24 cellular contexts compared by ENCODE assay signal in the genomic region with DNA sequence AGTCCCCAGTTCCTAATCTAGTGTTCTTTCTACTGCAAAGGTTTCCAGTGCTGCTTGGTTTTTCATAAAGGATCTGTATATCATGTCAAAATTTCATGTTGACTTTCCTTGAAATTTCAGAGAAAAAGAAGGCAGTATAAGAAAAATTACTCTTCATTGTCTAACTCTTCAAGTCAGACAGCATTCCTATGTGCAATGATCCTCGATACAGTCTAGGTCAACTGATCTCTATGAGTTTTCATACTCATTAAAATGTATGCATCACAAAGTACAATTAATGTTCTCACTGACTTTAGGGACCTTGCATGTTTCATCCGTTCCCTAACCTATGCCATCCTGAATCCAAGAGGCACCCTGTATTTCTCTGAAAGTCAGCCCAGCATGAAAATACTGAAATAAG.
"Had no signal": no experiment of that assay in that cellular context is flagged by ENCODE, and none has a peak within 500 bp of the region (broad histone marks: within the 10 kb centered on the region; RNA-seq: fewer than 3 reads in every experiment).

No MANE protein-coding gene starts in this region.

- H3K4me1 Mint-ChIP-seq: activated B cell treated with CpG ODN at 0.5 μM for 24 hours; activated T-helper 17 cell treated with anti-CD3 and anti-CD28 coated beads, Interleukin-2, amount 50 U/mL, for 72 hours had no signal

- H3K27me3 ChIP-seq: cardiac muscle cell, colonic mucosa, dorsolateral prefrontal cortex, gastroesophageal sphincter, hepatocyte, spleen, transverse colon had no signal

- H3K4me1 ChIP-seq: colonic mucosa, lower lobe of right lung, spleen had no signal

- H3K4me3 Mint-ChIP-seq: activated B cell treated with CpG ODN at 0.5 μM for 24 hours; activated CD8-positive, alpha-beta T cell treated with anti-CD3 and anti-CD28 coated beads for 36 hours; activated naive CD4-positive, alpha-beta T cell treated with anti-CD3 and anti-CD28 coated beads, Interleukin-2, amount 50 U/mL, for 24 hours; activated T-cell treated with anti-CD3 and anti-CD28 coated beads, Interleukin-2, amount 50 U/mL, for 4 hours; activated T-helper 17 cell treated with anti-CD3 and anti-CD28 coated beads, Interleukin-2, amount 50 U/mL, for 72 hours; brain; natural killer cell; T-cell had no signal

- ATAC-seq: activated CD8-positive, alpha-beta T cell treated with anti-CD3 and anti-CD28 coated beads for 36 hours; activated T-cell treated with anti-CD3 and anti-CD28 coated beads, Interleukin-2, amount 50 U/mL, for 4 hours; activated T-helper 17 cell treated with anti-CD3 and anti-CD28 coated beads, Interleukin-2, amount 50 U/mL, for 72 hours; lower lobe of right lung; natural killer cell; right cardiac atrium; T-cell had no signal

- H3K36me3 ChIP-seq: cardiac muscle cell, colonic mucosa, gastroesophageal sphincter, lower lobe of right lung, spleen, transverse colon had no signal

- H3K9me3 ChIP-seq: colonic mucosa, gastroesophageal sphincter, lower lobe of right lung, spleen, transverse colon had no signal

- H3K9me3 Mint-ChIP-seq: activated B cell treated with CpG ODN at 0.5 μM for 24 hours; activated CD8-positive, alpha-beta T cell treated with anti-CD3 and anti-CD28 coated beads for 36 hours; activated naive CD4-positive, alpha-beta T cell treated with anti-CD3 and anti-CD28 coated beads, Interleukin-2, amount 50 U/mL, for 24 hours; activated T-cell treated with anti-CD3 and anti-CD28 coated beads, Interleukin-2, amount 50 U/mL, for 4 hours; activated T-helper 17 cell treated with anti-CD3 and anti-CD28 coated beads, Interleukin-2, amount 50 U/mL, for 72 hours; brain; natural killer cell; T-cell had no signal

- DNase-seq: activated B cell treated with CpG ODN at 0.5 μM for 24 hours; activated CD4-positive, alpha-beta T cell treated with anti-CD3 and anti-CD28 coated beads, Interleukin-2, amount 50 U/mL, for 1 hour; activated CD8-positive, alpha-beta T cell treated with anti-CD3 and anti-CD28 coated beads for 36 hours; activated gamma-delta T cell treated with Interleukin-2 at 50 U/mL for 16 hours; activated T-cell treated with anti-CD3 and anti-CD28 coated beads, Interleukin-2, amount 50 U/mL, for 4 hours; aorta; cerebellar nuclear complex; colonic mucosa; dorsolateral prefrontal cortex; effector memory CD4-positive, alpha-beta T cell; lower lobe of right lung; mesenchymal stem cell; natural killer cell; right cardiac atrium; spleen; stimulated activated naive CD4-positive, alpha-beta T cell; T-cell; transverse colon had no signal

- H3K27ac ChIP-seq: cardiac muscle cell, colonic mucosa, gastroesophageal sphincter, hepatocyte, lower lobe of right lung, spleen, transverse colon had no signal

- H3K36me3 Mint-ChIP-seq: activated naive CD4-positive, alpha-beta T cell treated with anti-CD3 and anti-CD28 coated beads, Interleukin-2, amount 50 U/mL, for 24 hours; brain; natural killer cell; T-cell had no signal

- H3K27ac Mint-ChIP-seq: activated B cell treated with CpG ODN at 0.5 μM for 24 hours; activated CD8-positive, alpha-beta T cell treated with anti-CD3 and anti-CD28 coated beads for 36 hours; activated T-helper 17 cell treated with anti-CD3 and anti-CD28 coated beads, Interleukin-2, amount 50 U/mL, for 72 hours; brain; natural killer cell; T-cell had no signal

- H3K4me3 ChIP-seq: cardiac muscle cell, colonic mucosa, dorsolateral prefrontal cortex, gastroesophageal sphincter, hepatocyte, lower lobe of right lung, spleen, transverse colon had no signal

- H3K27me3 Mint-ChIP-seq: activated B cell treated with CpG ODN at 0.5 μM for 24 hours; activated CD8-positive, alpha-beta T cell treated with anti-CD3 and anti-CD28 coated beads for 36 hours; activated naive CD4-positive, alpha-beta T cell treated with anti-CD3 and anti-CD28 coated beads, Interleukin-2, amount 50 U/mL, for 24 hours; activated T-helper 17 cell treated with anti-CD3 and anti-CD28 coated beads, Interleukin-2, amount 50 U/mL, for 72 hours; brain; T-cell had no signal
